Comparison of ENCODE assay signal across 8 cellular contexts in genomic region chr17:44186307-44187130, GRCh38. TPM values are rescaled to one million over a fixed set of nuclear protein-coding genes. Genes with fewer than 3 reads are reported as not detected.
DNase-seq lines count a peak whose midpoint lies in the region; ATAC-seq and TF ChIP-seq lines count a peak whose summit lies in the region.

Gene TMUB2 (plus strand): TSS chr17:44186972. CDS start chr17:44187709, 737 bp downstream.

- H4K91ac ChIP-seq in IMR-90 (ENCODE audit: insufficient read depth, low read depth, low read length): peak within 1 kb of the TSS; percentile 100

- H3K36me3 ChIP-seq in IMR-90 (ENCODE audit: control insufficient read depth, insufficient read depth, low read length): peaks cover 30% of the 10 kb centered on the region

- H3K4me1 ChIP-seq in IMR-90 (ENCODE audit: control insufficient read depth, insufficient read depth, low read length): peaks cover 2% of the 10 kb centered on the region; the same call in 1 of the 2 replicates

- H3K9ac ChIP-seq in IMR-90 (ENCODE audit: low read depth, low read length): peak within 1 kb of the TSS; percentile 98

- no peaks in the 10 kb centered on the region for H3K9me3 ChIP-seq in IMR-90 (ENCODE audit: control insufficient read depth, insufficient read depth, low read length)

- peak within 1 kb of the TSS; percentile 98; the same call in 2 of the 3 replicates for H2BK15ac ChIP-seq in IMR-90 (ENCODE audit: low read depth, low read length)

- H2AFZ ChIP-seq in IMR-90 (replicated peaks; ENCODE audit: low read length, poor library complexity): peak within 1 kb of the TSS; percentile 96

- peak within 1 kb of the TSS; percentile 99 for H3K4ac ChIP-seq in IMR-90 (ENCODE audit: low read depth, low read length)

- H4K5ac ChIP-seq in IMR-90 (ENCODE audit: low read depth, low read length): peak within 1 kb of the TSS; percentile 98

- WGBS in IMR-90 (ENCODE audit: extremely low coverage in 2 of 2, insufficient read length in 1 of 2), 2 experiments: 0% methylated on average over 29 of the region's 50 CpGs; no CpG with 5 or more reads in 1 of the 2 experiments

- H2BK20ac ChIP-seq in IMR-90 (ENCODE audit: low read depth, low read length): peak within 1 kb of the TSS; percentile 97

- peak within 1 kb of the TSS; percentile 96 for H3K27ac ChIP-seq in IMR-90 (ENCODE audit: insufficient read depth, low read length)

- H3K18ac ChIP-seq in IMR-90 (ENCODE audit: low read depth, low read length): peak within 1 kb of the TSS; percentile 98

- TF ChIP-seq RAD21 in IMR-90 (IDR thresholded peaks at IDR 0.05; ENCODE audit: low read length): no peak; the same call in 1 of the 2 replicates

- intact Hi-C loops in IMR-90 (cut with micrococcal nuclease): no loop called here

- peak within 1 kb of the TSS; percentile 97 for H2BK5ac ChIP-seq in IMR-90 (ENCODE audit: low read depth, low read length, poor library complexity, severe bottlenecking)

- peak within 1 kb of the TSS; percentile 91 for H3K4me2 ChIP-seq in IMR-90 (ENCODE audit: low read depth, low read length)

- H3K56ac ChIP-seq in IMR-90 (ENCODE audit: extremely low read depth, insufficient read depth, low read length): peak within 1 kb of the TSS; percentile 100

- TF ChIP-seq CTCF in IMR-90 (conservative IDR thresholded peaks at IDR 0.05; ENCODE audit: low read depth, low read length): no peak

- peak; percentile 100 for DNase-seq in DMS 273 (lab: John Stamatoyannopoulos, UW; ENCODE audit: unreplicated experiment)
- peak; percentile 100 for DNase-seq in IMR-90
- DNase-seq in OCI-M1 (lab: John Stamatoyannopoulos, UW): peak; percentile 99
- DNase-seq in activated T-cell treated with anti-CD3 and anti-CD28 coated beads for 24 hours (ENCODE audit: low read depth): peak; percentile 99
- peak; percentile 100 for DNase-seq in epidermal melanocyte (ENCODE audit: insufficient read length, low spot score)
- DNase-seq in middle frontal gyrus (ENCODE audit: extremely low spot score, low spot score): peak; percentile 98
- peak; percentile 99 for DNase-seq in stimulated activated CD8-positive, alpha-beta memory T cell treated with anti-CD3 and anti-CD28 coated beads, Interleukin-2, amount 100 ng/mL, for 48 hours (ENCODE audit: low read depth in 2 of 2)

- no TSS peak for BruUV-seq in IMR-90 (replicated peaks; lab: Mats Ljungman, UMichigan)

- H3K27me3 ChIP-seq in IMR-90 (ENCODE audit: control insufficient read depth, insufficient read depth, low read length): no peaks in the 10 kb centered on the region

- in situ Hi-C loops in IMR-90 (cut with MboI; ENCODE audit: low sequenced_read_pairs): no loop called here

- peak within 1 kb of the TSS; percentile 100 for H3K14ac ChIP-seq in IMR-90 (replicated peaks; ENCODE audit: low read depth, low read length)

- H2AK9ac ChIP-seq in IMR-90 (replicated peaks; ENCODE audit: low read depth, low read length, poor library complexity): peak within 1 kb of the TSS; percentile 97

- CTCF ChIA-PET in IMR-90 (lab: Yijun Ruan, JAX): interaction anchor here (2.2 kb wide), 1 partner anchor 18 kb away, joined by 7 read pairs; no protein-coding TSS in a partner anchor

- 0 out of 2 replicates have a peak, but pooled peaks cover 4% of the 10 kb centered on the region for H3K9me1 ChIP-seq in IMR-90 (ENCODE audit: insufficient read depth, low read length)

- peaks cover 30 to 73% of the 10 kb centered on the region in 2 experiments for H3K79me1 ChIP-seq in IMR-90 (ENCODE audit: low read depth in 1 of 2, low read length in 2 of 2)

- H2BK120ac ChIP-seq in IMR-90 (ENCODE audit: low read depth, low read length): peak within 1 kb of the TSS; percentile 99

- ATAC-seq in GM21528 (IDR thresholded peaks at IDR 0.05; ENCODE audit: low FRiP score, unreplicated experiment) (peak; percentile 82), IMR-90 (ENCODE audit: low read depth) (peak; percentile 98)

- peak within 1 kb of the TSS; percentile 79 for H3K4me3 ChIP-seq in IMR-90 (ENCODE audit: insufficient read depth, low read depth, low read length)

- dilution Hi-C loops in IMR-90 (cut with HindIII; ENCODE audit: low sequenced_read_pairs, unreplicated experiment): no loop called here

- POLR2A ChIA-PET in IMR-90 (lab: Charles Lee; ENCODE audit: unreplicated experiment): interaction anchor here (0.5 to 0.7 kb wide), 3 partner anchors 13 to 142 kb away, joined by 4 to 5 read pairs (median 4); no protein-coding TSS in a partner anchor

- peak; percentile 69 for TF ChIP-seq POLR2A in IMR-90 (IDR thresholded peaks at IDR 0.05; ENCODE audit: low read depth, low read length)

- peaks cover 7% of the 10 kb centered on the region for H4K20me1 ChIP-seq in IMR-90 (ENCODE audit: insufficient read depth, low read length)

- H2AK5ac ChIP-seq in IMR-90 (ENCODE audit: low read depth, low read length): peak within 1 kb of the TSS; percentile 89

- peak within 1 kb of the TSS; percentile 97 to 100 for H4K8ac ChIP-seq in IMR-90 (ENCODE audit: low read depth in 2 of 2, low read length in 2 of 2)

- H3K23ac ChIP-seq in IMR-90 (ENCODE audit: low read depth, low read length): peak within 1 kb of the TSS; percentile 99

TF ChIP-seq in IMR-90, 13 proteins besides CTCF, POLR2A, EP300 and RAD21:
- TF ChIP-seq BHLHE40 (IDR thresholded peaks at IDR 0.05; ENCODE audit: low read depth, low read length): no peak
- peak; percentile 92; the same call in 1 of the 2 replicates for TF ChIP-seq MAZ (IDR thresholded peaks at IDR 0.05; ENCODE audit: borderline replicate concordance, low read depth, low read length)
- TF ChIP-seq USF2 (IDR thresholded peaks at IDR 0.05; ENCODE audit: low read depth, low read length): no peak
- TF ChIP-seq FOS (IDR thresholded peaks at IDR 0.05; ENCODE audit: low read depth, low read length): peak; percentile 37; the same call in 1 of the 2 replicates
- TF ChIP-seq CEBPB (IDR thresholded peaks at IDR 0.05; ENCODE audit: low read depth, low read length): peak; percentile 88
- peak; percentile 17; the same call in 1 of the 2 replicates for TF ChIP-seq MXI1 (IDR thresholded peaks at IDR 0.05; ENCODE audit: borderline replicate concordance, low read depth, low read length)
- no peak for TF ChIP-seq ELK1 (IDR thresholded peaks at IDR 0.05; ENCODE audit: borderline replicate concordance, low read depth, low read length)

RNA-seq across cellular contexts. Expression of gene TMUB2, which starts in this region (rescaled TPM):
- 16.5 and 17.8 TPM in 2 replicates for total RNA-seq in IMR-90 (2012; rRNA removed)
- 42.5 and 43.6 TPM in 2 replicates for polyA plus RNA-seq in IMR-90 (2012; rRNA removed)
- 20.7 and 37.7 TPM in 2 replicates for polyA plus RNA-seq in IMR-90 (2012; cell fraction: cytosol; rRNA removed)
- polyA plus RNA-seq in IMR-90 (2012; cell fraction: nucleus; rRNA removed; ENCODE audit: low replicate concordance): 191 and 195 TPM in 2 replicates

Comparison
In these comparisons a context has a peak if more than half of its experiments do, and no peak if none do; other contexts are left out.
1. Peak in every context shown above with its lines: DNase-seq, ATAC-seq, H3K4me3 ChIP-seq and H3K27ac ChIP-seq.